8 cellular contexts compared by ENCODE assay signal in the genomic region with DNA sequence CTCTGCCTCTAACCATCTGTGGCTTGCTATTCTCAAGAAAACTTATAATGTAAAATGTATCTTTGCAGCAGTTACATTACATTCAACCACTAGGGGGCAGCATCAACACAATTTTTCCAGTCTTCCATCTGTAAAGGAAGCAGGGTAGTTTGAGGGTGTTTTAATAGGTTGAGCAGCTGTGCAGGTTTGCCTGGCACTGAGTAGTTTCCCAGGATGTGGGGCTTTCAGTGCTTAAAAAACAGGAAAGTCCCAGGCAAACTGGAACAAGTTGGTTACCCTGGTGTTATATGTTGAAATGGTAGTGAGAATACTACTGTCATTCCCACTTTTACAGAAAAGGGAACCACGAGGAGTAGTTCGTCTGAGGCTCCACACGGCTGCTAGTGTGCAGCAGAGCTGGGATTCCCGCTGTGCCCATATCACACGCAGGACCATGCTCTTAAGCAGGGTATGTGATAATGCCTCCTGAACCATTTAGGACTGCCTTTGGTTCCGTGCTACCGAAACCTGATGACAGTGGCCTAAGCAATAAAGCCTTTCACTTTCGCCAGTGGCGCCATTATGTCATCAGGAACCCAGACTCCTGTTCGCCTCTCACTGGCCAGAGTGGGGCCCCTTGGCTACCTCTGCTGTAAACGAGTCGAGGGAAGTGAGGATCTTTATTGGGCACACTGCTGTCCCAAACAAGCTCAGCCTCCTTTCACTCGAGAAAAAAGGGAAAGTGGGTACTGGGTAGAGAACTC.
A peak's percentile ranks its signal among the peaks of the same experiment; 100 is the strongest.
DNase-seq lines count a peak whose midpoint lies in the region; FAIRE-seq and TF ChIP-seq lines count a peak whose summit lies in the region.

No MANE protein-coding gene starts in this region.

- no peak overlapping the region for H3T11ph ChIP-seq in H9 (ENCODE audit: low read length)

- H3K9me3 ChIP-seq in H9 (ENCODE audit: control insufficient read depth, low read depth, low read length) (no peaks in the 10 kb centered on the region), adipocyte (ENCODE audit: control insufficient read depth, low read length) (no peaks in the 10 kb centered on the region), left ventricle myocardium inferior (replicated peaks) (no peaks in the 10 kb centered on the region), sigmoid colon (no peaks in the 10 kb centered on the region)

- H3K27ac Mint-ChIP-seq in H9, result no peak overlapping the region

- H4K8ac ChIP-seq in H9 (replicated peaks; ENCODE audit: insufficient read length, low read depth, low read length), result no peak overlapping the region

- H4K20me1 ChIP-seq in H9 (ENCODE audit: control insufficient read depth, insufficient read depth, insufficient read length), result no peaks in the 10 kb centered on the region

- no peak overlapping the region for H2BK20ac ChIP-seq in H9 (ENCODE audit: low read depth, low read length, poor library complexity, severe bottlenecking)

- peak; percentile 77 for FAIRE-seq in G401.6 (lab: Jason Lieb, UNC)

- no peak overlapping the region for H2BK15ac ChIP-seq in H9 (ENCODE audit: low read depth, low read length)

- no peak overlapping the region for H2BK5ac ChIP-seq in H9 (ENCODE audit: insufficient read length, low read length)

- H3K27me3 ChIP-seq in H9 (ENCODE audit: insufficient read depth, low read length) (no peaks in the 10 kb centered on the region), adipocyte (replicated peaks; ENCODE audit: control insufficient read depth, insufficient read depth, low read length) (no peaks in the 10 kb centered on the region), left ventricle myocardium inferior (ENCODE audit: low read depth) (no peaks in the 10 kb centered on the region), sigmoid colon (no peaks in the 10 kb centered on the region)

- no peaks in the 10 kb centered on the region for H3K4me1 ChIP-seq in H9 (ENCODE audit: insufficient read depth, low read length)
- H3K4me1 ChIP-seq in adipocyte (ENCODE audit: control insufficient read depth, insufficient read depth, low read length), result peaks cover 7% of the 10 kb centered on the region
- peaks cover 6% of the 10 kb centered on the region for H3K4me1 ChIP-seq in left ventricle myocardium inferior
- H3K4me1 ChIP-seq in sigmoid colon, result peaks cover 0 to 5% (median 3%) of the 10 kb centered on the region in 4 donors

- H2BK120ac ChIP-seq in H9 (ENCODE audit: low read depth, low read length, poor library complexity, severe bottlenecking), result no peak overlapping the region

- no peak overlapping the region for H3K4me3 Mint-ChIP-seq in H9

- H3K36me3 ChIP-seq in adipocyte (ENCODE audit: control insufficient read depth, insufficient read depth, low read length, severe bottlenecking) (no peaks in the 10 kb centered on the region), left ventricle myocardium inferior (no peaks in the 10 kb centered on the region), sigmoid colon (no peaks in the 10 kb centered on the region)

- H3K36me3 Mint-ChIP-seq in H9 (ENCODE audit: insufficient read depth in 1 of 3, low read depth in 3 of 3), result peaks cover 4 to 7% (median 6%) of the 10 kb centered on the region in 3 experiments

- H3K18ac ChIP-seq in H9 (ENCODE audit: insufficient read length, low read depth, low read length), result no peak overlapping the region

- H3K79me1 ChIP-seq in H9 (ENCODE audit: insufficient read depth, low read depth, low read length, poor library complexity, severe bottlenecking), result no peaks in the 10 kb centered on the region

- intact Hi-C loops in left ventricle myocardium inferior (cut with micrococcal nuclease), result no loop called here
- intact Hi-C loops in sigmoid colon (cut with DNase I), result no loop called here

- H2AFZ ChIP-seq in H9 (ENCODE audit: low read length), result no peak overlapping the region

- H3K9me3 Mint-ChIP-seq in H9, result peaks cover 4 to 6% of the 10 kb centered on the region in 2 experiments

- H4K91ac ChIP-seq in H9 (ENCODE audit: insufficient read length, low read depth, low read length), result no peak overlapping the region

- no peak overlapping the region for H3K23ac ChIP-seq in H9 (ENCODE audit: insufficient read length, low read depth, low read length)

- no peak overlapping the region for H4K5ac ChIP-seq in H9 (ENCODE audit: insufficient read length, low read depth, low read length)

- no peak overlapping the region for H3K14ac ChIP-seq in H9 (ENCODE audit: insufficient read depth, low read length)

- H2AK5ac ChIP-seq in H9 (ENCODE audit: insufficient read length, low read length), result no peak overlapping the region

- no peaks in the 10 kb centered on the region for H3K79me2 ChIP-seq in H9 (ENCODE audit: insufficient read depth, low read length)

- TF ChIP-seq EP300 in sigmoid colon (IDR thresholded peaks at IDR 0.05), result no peak

- no peak overlapping the region for H3K56ac ChIP-seq in H9 (ENCODE audit: insufficient read length, low read depth, low read length)

- no peak overlapping the region for H3K27ac ChIP-seq in H9 (ENCODE audit: insufficient read length, low read depth, low read length)
- no peak overlapping the region for H3K27ac ChIP-seq in left ventricle myocardium inferior (replicated peaks)
- no peak overlapping the region for H3K27ac ChIP-seq in sigmoid colon

- TF ChIP-seq CTCF in H9 (conservative IDR thresholded peaks at IDR 0.05) (peak; percentile 87), left ventricle myocardium inferior (IDR thresholded peaks at IDR 0.05; ENCODE audit: borderline replicate concordance) (peak; percentile 87), sigmoid colon (IDR thresholded peaks at IDR 0.05) (peak; percentile 71 to 83 (median 76))

- H2BK12ac ChIP-seq in H9 (ENCODE audit: insufficient read length, low read depth, low read length), result no peak overlapping the region

- no peaks in the 10 kb centered on the region for H3K23me2 ChIP-seq in H9 (ENCODE audit: insufficient read length, low read depth, low read length, poor library complexity, severe bottlenecking)

- H3K4ac ChIP-seq in H9 (ENCODE audit: low read depth, low read length), result no peak overlapping the region

- peaks cover under 1 to 8% of the 10 kb centered on the region in 2 experiments; a peak in 2 of 4 replicates for H3K4me1 Mint-ChIP-seq in H9

- TF ChIP-seq POLR2A in sigmoid colon (IDR thresholded peaks at IDR 0.05), result no peak

- no CpG with 5 or more reads among the region's 13 CpGs for WGBS in H9 (ENCODE audit: extremely low coverage, insufficient read length, low lambda C conversion rate)
- WGBS in sigmoid colon, 2 donors, result 78 to 81% methylated on average over 13 of the region's 13 CpGs

- H3K9ac ChIP-seq in H9 (ENCODE audit: extremely low read depth, insufficient read length, low read length) (no peak overlapping the region), adipocyte (ENCODE audit: low read length) (no peak overlapping the region)

- DNase-seq in H9 (no peak), MV-4-11 (lab: John Stamatoyannopoulos, UW) (peak; percentile 72), SHP77 (lab: John Stamatoyannopoulos, UW) (peak; percentile 67 to 73), adipocyte (ENCODE audit: low read depth) (peak; percentile 92), left ventricle myocardium inferior (no peak), sigmoid colon (no peak), GM19240 (ENCODE audit: insufficient read length, low spot score) (no peak)

- H3K27me3 Mint-ChIP-seq in H9 (ENCODE audit: low read depth), result peaks cover 22% of the 10 kb centered on the region

- H3K4me3 ChIP-seq in adipocyte (ENCODE audit: low read length) (no peak overlapping the region), left ventricle myocardium inferior (no peak overlapping the region), sigmoid colon (no peak overlapping the region)

- no peak overlapping the region for H3K4me2 ChIP-seq in H9 (ENCODE audit: insufficient read depth, insufficient read length, low read length)

Comparison
In these comparisons a context has a peak if more than half of its experiments do, and no peak if none do; other contexts are left out.
1. DNase-seq: peak in MV-4-11 (single experiment), SHP77 (2 of 2) and adipocyte (single experiment); none in H9 (single experiment), left ventricle myocardium inferior (single experiment), sigmoid colon (single experiment) and GM19240 (single experiment).
2. Peak in every context shown above with its lines, with median percentiles within 50 percentile points of each other: CTCF ChIP-seq.